ENCODE assay signal across 28 cellular contexts in the genomic region with DNA sequence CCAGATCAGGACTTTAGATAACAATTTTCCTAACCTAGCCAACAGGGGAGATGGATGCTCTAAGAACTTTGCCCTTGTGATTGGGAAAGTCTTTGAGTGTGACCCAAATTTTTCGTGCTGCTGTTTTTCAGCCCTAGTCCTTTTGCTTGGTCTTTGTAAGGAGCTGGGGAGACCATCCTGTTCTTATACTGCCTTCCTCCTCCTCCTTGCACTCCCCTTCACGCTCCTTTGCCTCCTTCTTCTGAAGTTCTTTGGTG.
"Had no signal": no experiment of that assay in that cellular context is flagged by ENCODE, and none has a peak within 500 bp of the region (broad histone marks: within the 10 kb centered on the region; RNA-seq: fewer than 3 reads in every experiment).

No MANE protein-coding gene starts in this region.

- ATAC-seq: activated CD4-positive, CD25-positive, alpha-beta regulatory T cell treated with anti-CD3 and anti-CD28 coated beads, Interleukin-2, amount 50 U/mL, for 24 hours; effector memory CD8-positive, alpha-beta T cell; heart right ventricle; left lung; natural killer cell treated with Interleukin-12 subunit alpha and Interleukin-12 subunit beta and Interleukin-15 and Interleukin-18, amount 100 ng/mL, for 72 hours; psoas muscle; T-helper 17 cell had no signal

- H3K9ac ChIP-seq: parathyroid adenoma had no signal

- H3K27me3 ChIP-seq: right atrium auricular region, testis, vagina had no signal

- DNase-seq: activated CD4-positive, alpha-beta T cell treated with anti-CD3 and anti-CD28 coated beads for 48 hours; activated CD4-positive, alpha-beta T cell treated with anti-CD3 and anti-CD28 coated beads, Interleukin-2, amount 50 U/mL, for 48 hours; activated CD8-positive, alpha-beta memory T cell treated with anti-CD3 and anti-CD28 coated beads for 24 hours; activated gamma-delta T cell; activated naive CD4-positive, alpha-beta T cell treated with anti-CD3 and anti-CD28 coated beads, Interleukin-2, amount 10 ng/mL, durations not matched to agents 7 days and 5 days; activated T-cell treated with anti-CD3 and anti-CD28 coated beads, Interleukin-2, amount 50 U/mL, for 1 hour; amygdala; caudate nucleus; cortex of kidney; effector memory CD8-positive, alpha-beta T cell; foreskin fibroblast; heart right ventricle; left lung; mesendoderm; nucleus accumbens; spleen; stimulated activated naive CD4-positive, alpha-beta T cell treated with Interleukin-2 at 50 U/mL for 16 hours; T-helper 17 cell; T1000; testis; WERI-Rb-1 had no signal

- H3K79me2 ChIP-seq: parathyroid adenoma had no signal

- H3K9me3 ChIP-seq: heart right ventricle, left lung, psoas muscle, right atrium auricular region, spleen, testis, vagina had no signal

- H3K4me3 ChIP-seq: heart right ventricle, left lung, lung, psoas muscle, right atrium auricular region, spleen, testis, vagina had no signal

- H3K36me3 ChIP-seq: heart right ventricle, left lung, right atrium auricular region, spleen, vagina, WERI-Rb-1 had no signal

- H3K4me1 ChIP-seq: left lung, parathyroid adenoma, testis had no signal

- H3K27ac ChIP-seq: heart right ventricle, left lung, parathyroid adenoma, psoas muscle, right atrium auricular region, spleen, testis, vagina, WERI-Rb-1 had no signal

- H2AFZ ChIP-seq: parathyroid adenoma had no signal
